Comparison of ENCODE assay signal across 18 cellular contexts in genomic region chr1:117782056-117782455, GRCh38.
DNase-seq lines count a peak whose midpoint lies in the region; ATAC-seq and TF ChIP-seq lines count a peak whose summit lies in the region.
"Had no signal": no experiment of that assay in that cellular context is flagged by ENCODE, and none has a peak within 500 bp of the region (broad histone marks: within the 10 kb centered on the region; RNA-seq: fewer than 3 reads in every experiment).

No MANE protein-coding gene starts in this region.

- H3K4me1 ChIP-seq in right atrium auricular region = peaks cover 0 to 13% of the 10 kb centered on the region in 2 donors
- H3K4me1 ChIP-seq in hepatocyte (ENCODE audit: insufficient read depth) = peaks cover 12% of the 10 kb centered on the region
- peaks cover 4 to 6% of the 10 kb centered on the region in 2 experiments for H3K4me1 ChIP-seq in trophoblast cell (ENCODE audit: control insufficient read depth in 1 of 2, insufficient read depth in 2 of 2, low read length in 2 of 2)
- H3K4me1 ChIP-seq in BE2C = peaks cover 24% of the 10 kb centered on the region
- H3K4me1 ChIP-seq: BLaER1 treated with 17β-estradiol and CSF1 and Interleukin-3, amounts not matched to agents 10 nM and 100 nM had no signal

- H3K27me3 ChIP-seq in right atrium auricular region (no peaks in the 10 kb centered on the region), hepatocyte (no peaks in the 10 kb centered on the region), trophoblast cell (ENCODE audit: insufficient read depth, low read length) (no peaks in the 10 kb centered on the region), BE2C (no peaks in the 10 kb centered on the region)
- H3K27me3 ChIP-seq: BLaER1 treated with 17β-estradiol and CSF1 and Interleukin-3, amounts not matched to agents 10 nM and 100 nM; MG63 had no signal

- H3K23ac ChIP-seq in trophoblast cell (ENCODE audit: low read length) = no peak overlapping the region

- no peak overlapping the region for H2AFZ ChIP-seq in hepatocyte
- H2AFZ ChIP-seq in trophoblast cell (ENCODE audit: insufficient read depth, low read length, poor library complexity) = no peak overlapping the region

- H3K79me2 ChIP-seq in hepatocyte (no peaks in the 10 kb centered on the region), trophoblast cell (ENCODE audit: control insufficient read depth, insufficient read depth, low read length, poor library complexity) (no peaks in the 10 kb centered on the region)

- DNase-seq in Right ventricle myocardium superior (no peak), right atrium auricular region (ENCODE audit: low spot score) (no peak), OCI-M1 (lab: John Stamatoyannopoulos, UW) (peak; percentile 48), hepatocyte (ENCODE audit: low spot score) (no peak), trophoblast cell (peak; percentile 88 to 96), SKM-1 (lab: John Stamatoyannopoulos, UW; ENCODE audit: unreplicated experiment) (no peak), BE2C (no peak)
- DNase-seq: GDM1, MG63, NCI-H1092 treated with DMSO at 0.1 percent for 48 hours, NCI-H2107, NCI-H345, NCI-H748 treated with DMSO at 0.1 percent for 48 hours, SK-N-SH had no signal

- H3K79me1 ChIP-seq in trophoblast cell (ENCODE audit: low read length) = peaks cover 11% of the 10 kb centered on the region

- H3K36me3 ChIP-seq in right atrium auricular region (no peaks in the 10 kb centered on the region), hepatocyte (replicated peaks; ENCODE audit: insufficient read depth, low read depth) (no peaks in the 10 kb centered on the region), trophoblast cell (ENCODE audit: control insufficient read depth in 1 of 2, insufficient read depth in 2 of 2, low read length in 2 of 2) (no peaks in the 10 kb centered on the region), BE2C (no peaks in the 10 kb centered on the region)
- H3K36me3 ChIP-seq: BLaER1 treated with 17β-estradiol and CSF1 and Interleukin-3, amounts not matched to agents 10 nM and 100 nM; MG63 had no signal

- no peak overlapping the region for H4K8ac ChIP-seq in trophoblast cell (ENCODE audit: low read depth, low read length)

- H3K18ac ChIP-seq in trophoblast cell (ENCODE audit: low read length) = no peak overlapping the region

- H2BK12ac ChIP-seq in trophoblast cell (ENCODE audit: low read length) = peak overlapping the region; percentile 15

- H3K4me3 ChIP-seq in right atrium auricular region (no peak overlapping the region), hepatocyte (no peak overlapping the region), trophoblast cell (ENCODE audit: low read depth, low read length) (no peak overlapping the region), BE2C (ENCODE audit: low read depth, low read length) (no peak overlapping the region)
- H3K4me3 ChIP-seq: BLaER1 treated with 17β-estradiol and CSF1 and Interleukin-3, amounts not matched to agents 10 nM and 100 nM; GM12878; MG63 had no signal

- H3K9ac ChIP-seq in trophoblast cell (ENCODE audit: low read length) = no peak overlapping the region
- H3K9ac ChIP-seq: BLaER1 treated with 17β-estradiol and CSF1 and Interleukin-3, amounts not matched to agents 10 nM and 100 nM; SK-N-SH had no signal

- TF ChIP-seq CTCF in right atrium auricular region (IDR thresholded peaks at IDR 0.05) = no peak
- no peak for TF ChIP-seq CTCF in hepatocyte (IDR thresholded peaks at IDR 0.05; ENCODE audit: poor library complexity)
- TF ChIP-seq CTCF in BE2C (IDR thresholded peaks at IDR 0.05; ENCODE audit: low read depth, low read length) = no peak

- H3K4me2 ChIP-seq in hepatocyte (no peak overlapping the region), trophoblast cell (ENCODE audit: low read length) (no peak overlapping the region)
- H3K4me2 ChIP-seq: BLaER1 treated with 17β-estradiol and CSF1 and Interleukin-3, amounts not matched to agents 10 nM and 100 nM; SK-N-SH had no signal

- no peak overlapping the region for H2BK5ac ChIP-seq in trophoblast cell (ENCODE audit: low read depth, low read length, poor library complexity)

- peak; percentile 89 for ATAC-seq in Right ventricle myocardium superior (ENCODE audit: poor library complexity)
- no peak for ATAC-seq in GM21515 (IDR thresholded peaks at IDR 0.05; ENCODE audit: unreplicated experiment)
- ATAC-seq: GM12878, HepG2 had no signal

- H3K27ac ChIP-seq in right atrium auricular region = no peak overlapping the region
- peak overlapping the region; percentile 52 for H3K27ac ChIP-seq in hepatocyte
- no peak overlapping the region for H3K27ac ChIP-seq in trophoblast cell (ENCODE audit: low read depth, low read length)
- H3K27ac ChIP-seq: BLaER1 treated with 17β-estradiol and CSF1 and Interleukin-3, amounts not matched to agents 10 nM and 100 nM had no signal

- no peak overlapping the region for H3K4ac ChIP-seq in trophoblast cell (ENCODE audit: low read depth, low read length)

- no peaks in the 10 kb centered on the region for H3K9me3 ChIP-seq in right atrium auricular region
- H3K9me3 ChIP-seq in hepatocyte (ENCODE audit: low read depth) = no peaks in the 10 kb centered on the region
- peaks cover 2% of the 10 kb centered on the region for H3K9me3 ChIP-seq in trophoblast cell (ENCODE audit: insufficient read depth, low read depth, low read length)
- no peaks in the 10 kb centered on the region for H3K9me3 ChIP-seq in BE2C
- H3K9me3 ChIP-seq: BLaER1 treated with 17β-estradiol and CSF1 and Interleukin-3, amounts not matched to agents 10 nM and 100 nM; MG63; SK-N-SH had no signal

- H4K12ac ChIP-seq in trophoblast cell (ENCODE audit: low read depth, low read length) = no peak overlapping the region

- H4K91ac ChIP-seq in trophoblast cell (ENCODE audit: low read depth, low read length) = no peak overlapping the region

- H3K9me2 ChIP-seq in hepatocyte (replicated peaks; ENCODE audit: insufficient read depth) = no peaks in the 10 kb centered on the region
- H3K9me2 ChIP-seq: SK-N-SH had no signal

- intact Hi-C loops in Right ventricle myocardium superior (cut with DNase I) = no loop called here

- H2AK5ac ChIP-seq in trophoblast cell (ENCODE audit: low read length) = no peak overlapping the region

- WGBS in hepatocyte (ENCODE audit: low lambda C conversion rate, missing lambda C conversion rate) = 22% methylated on average over 4 of the region's 4 CpGs
- no CpG with 5 or more reads among the region's 4 CpGs for WGBS in trophoblast cell (ENCODE audit: extremely low coverage, insufficient coverage, insufficient read length)

- H2BK120ac ChIP-seq in trophoblast cell (ENCODE audit: insufficient read depth, low read length, poor library complexity) = no peak overlapping the region

- no peak overlapping the region for H3K14ac ChIP-seq in trophoblast cell (ENCODE audit: low read length)

- no peaks in the 10 kb centered on the region for H4K20me1 ChIP-seq in hepatocyte (ENCODE audit: insufficient read depth, poor library complexity, severe bottlenecking)
- H4K20me1 ChIP-seq: BLaER1 treated with 17β-estradiol and CSF1 and Interleukin-3, amounts not matched to agents 10 nM and 100 nM had no signal

Comparison
In these comparisons a context has a peak if more than half of its experiments do, and no peak if none do; other contexts are left out.
1. DNase-seq: peak in OCI-M1 (single experiment) and trophoblast cell (2 of 2); none in Right ventricle myocardium superior (single experiment), right atrium auricular region (single experiment), hepatocyte (single experiment), SKM-1 (single experiment) and BE2C (single experiment).